Comparison of ENCODE assay signal across 8 cellular contexts in genomic region chr15:90648137-90649070, GRCh38.
A peak's percentile ranks its signal among the peaks of the same experiment; 100 is the strongest.
DNase-seq lines count a peak whose midpoint lies in the region; ATAC-seq and TF ChIP-seq lines count a peak whose summit lies in the region.

No MANE protein-coding gene starts in this region.

- H3K4me1 ChIP-seq in GM23338 (ENCODE audit: insufficient read depth) (no peaks in the 10 kb centered on the region; the same call in 1 of the 2 replicates), body of pancreas (peaks cover 5% of the 10 kb centered on the region), skeletal muscle tissue (ENCODE audit: control insufficient read depth in 3 of 3, insufficient read depth in 3 of 3, low read length in 3 of 3) (peaks cover 4 to 11% (median 8%) of the 10 kb centered on the region in 3 donors)

- H3K9me3 ChIP-seq in body of pancreas (no peaks in the 10 kb centered on the region), skeletal muscle tissue (ENCODE audit: control insufficient read depth in 3 of 3, low read length in 3 of 3) (peaks cover 0 to 4% (median 2%) of the 10 kb centered on the region in 3 donors)

- WGBS in body of pancreas, 2 donors, result 18% methylated on average over 14 of the region's 14 CpGs

- H3K27me3 ChIP-seq in GM23338 (ENCODE audit: insufficient read depth), result no peaks in the 10 kb centered on the region
- H3K27me3 ChIP-seq in body of pancreas, result no peaks in the 10 kb centered on the region
- H3K27me3 ChIP-seq in skeletal muscle tissue (ENCODE audit: control insufficient read depth in 3 of 3, insufficient read depth in 3 of 3, low read length in 3 of 3), result no peaks in the 10 kb centered on the region

- H3K9me2 ChIP-seq in GM23338 (ENCODE audit: insufficient read depth), result no peaks in the 10 kb centered on the region

- no peaks in the 10 kb centered on the region for H4K20me1 ChIP-seq in GM23338 (replicated peaks; ENCODE audit: insufficient read depth)

- peak overlapping the region; percentile 9; the same call in 1 of the 2 replicates for H2AFZ ChIP-seq in GM23338

- H3K36me3 Mint-ChIP-seq in GM23338 (ENCODE audit: low read depth), result no peaks in the 10 kb centered on the region

- no peaks in the 10 kb centered on the region for H3K79me2 ChIP-seq in GM23338 (replicated peaks; ENCODE audit: insufficient read depth)

- peaks cover 19% of the 10 kb centered on the region for H3K4me1 Mint-ChIP-seq in GM23338

- ATAC-seq in GM23338 (peak; percentile 84), body of pancreas (peak; percentile 67), HG03457 (IDR thresholded peaks at IDR 0.05; ENCODE audit: unreplicated experiment) (no peak)

- H3K9ac ChIP-seq in skeletal muscle tissue (ENCODE audit: low read depth in 1 of 3, low read length in 3 of 3), result peak overlapping the region in 2 of 3 donors; percentile 40 to 48

- H3K4me3 ChIP-seq in GM23338, result no peak overlapping the region
- H3K4me3 ChIP-seq in body of pancreas, result no peak overlapping the region
- H3K4me3 ChIP-seq in skeletal muscle tissue (ENCODE audit: low read length in 3 of 3), result no peak overlapping the region

- intact Hi-C loops in body of pancreas (cut with DNase I), result loop anchor here (5.0 kb wide), 1 partner anchor 239 kb away; no protein-coding TSS in a partner anchor

- H3K4me3 Mint-ChIP-seq in GM23338, result no peak overlapping the region

- H3K9me3 Mint-ChIP-seq in GM23338, result no peaks in the 10 kb centered on the region; the same call in 2 of the 3 replicates

- TF ChIP-seq POLR2A in body of pancreas (IDR thresholded peaks at IDR 0.05), result no peak

- H3F3A ChIP-seq in GM23338 (replicated peaks; ENCODE audit: low read depth), result no peaks in the 10 kb centered on the region

- TF ChIP-seq CTCF in GM23338 (conservative IDR thresholded peaks at IDR 0.05; ENCODE audit: low read depth in 2 of 2) (peak; percentile 89 to 95), body of pancreas (IDR thresholded peaks at IDR 0.05) (peak; percentile 77 to 89 (median 87))

- H3K27me3 Mint-ChIP-seq in GM23338 (ENCODE audit: insufficient read depth, low read depth, poor library complexity), result peaks cover 11% of the 10 kb centered on the region

- H3K27ac Mint-ChIP-seq in GM23338, result peak overlapping the region; percentile 20

- H3K27ac ChIP-seq in GM23338 (ENCODE audit: low read depth), result no peak overlapping the region
- peak overlapping the region in 2 of 4 donors; percentile 40 to 61 for H3K27ac ChIP-seq in body of pancreas
- peak overlapping the region; percentile 69 for H3K27ac ChIP-seq in skeletal muscle tissue (ENCODE audit: low read depth, low read length)

- no peak overlapping the region for H3K4me2 ChIP-seq in GM23338

- H3K36me3 ChIP-seq in GM23338 (ENCODE audit: insufficient read depth) (no peaks in the 10 kb centered on the region), body of pancreas (replicated peaks in 1 of 2; ENCODE audit: insufficient read depth in 1 of 2, low read depth in 2 of 2) (no peaks in the 10 kb centered on the region), skeletal muscle tissue (ENCODE audit: control insufficient read depth in 3 of 3, insufficient read depth in 3 of 3, low read length in 3 of 3) (peaks cover 4 to 13% (median 10%) of the 10 kb centered on the region in 3 donors)

- DNase-seq in Daoy (ENCODE audit: low read depth) (peak; percentile 64), GM23338 (ENCODE audit: low spot score) (peak; percentile 89), NCI-H1092 treated with DMSO at 0.1 percent for 48 hours (lab: John Stamatoyannopoulos, UW) (peak; percentile 38), T-helper 9 cell (peak; percentile 33), body of pancreas (peak; percentile 64 to 80 (median 72)), iPS DF 4.7 (ENCODE audit: extremely low read depth, low spot score) (peak; percentile 41)

TF ChIP-seq in GM23338, 12 proteins besides CTCF, POLR2A, EP300 and RAD21 (continues in another document):
- TF ChIP-seq EZH2 (IDR thresholded peaks at IDR 0.05; ENCODE audit: low read depth, unreplicated experiment), result no peak
- TF ChIP-seq, protein P1, sequence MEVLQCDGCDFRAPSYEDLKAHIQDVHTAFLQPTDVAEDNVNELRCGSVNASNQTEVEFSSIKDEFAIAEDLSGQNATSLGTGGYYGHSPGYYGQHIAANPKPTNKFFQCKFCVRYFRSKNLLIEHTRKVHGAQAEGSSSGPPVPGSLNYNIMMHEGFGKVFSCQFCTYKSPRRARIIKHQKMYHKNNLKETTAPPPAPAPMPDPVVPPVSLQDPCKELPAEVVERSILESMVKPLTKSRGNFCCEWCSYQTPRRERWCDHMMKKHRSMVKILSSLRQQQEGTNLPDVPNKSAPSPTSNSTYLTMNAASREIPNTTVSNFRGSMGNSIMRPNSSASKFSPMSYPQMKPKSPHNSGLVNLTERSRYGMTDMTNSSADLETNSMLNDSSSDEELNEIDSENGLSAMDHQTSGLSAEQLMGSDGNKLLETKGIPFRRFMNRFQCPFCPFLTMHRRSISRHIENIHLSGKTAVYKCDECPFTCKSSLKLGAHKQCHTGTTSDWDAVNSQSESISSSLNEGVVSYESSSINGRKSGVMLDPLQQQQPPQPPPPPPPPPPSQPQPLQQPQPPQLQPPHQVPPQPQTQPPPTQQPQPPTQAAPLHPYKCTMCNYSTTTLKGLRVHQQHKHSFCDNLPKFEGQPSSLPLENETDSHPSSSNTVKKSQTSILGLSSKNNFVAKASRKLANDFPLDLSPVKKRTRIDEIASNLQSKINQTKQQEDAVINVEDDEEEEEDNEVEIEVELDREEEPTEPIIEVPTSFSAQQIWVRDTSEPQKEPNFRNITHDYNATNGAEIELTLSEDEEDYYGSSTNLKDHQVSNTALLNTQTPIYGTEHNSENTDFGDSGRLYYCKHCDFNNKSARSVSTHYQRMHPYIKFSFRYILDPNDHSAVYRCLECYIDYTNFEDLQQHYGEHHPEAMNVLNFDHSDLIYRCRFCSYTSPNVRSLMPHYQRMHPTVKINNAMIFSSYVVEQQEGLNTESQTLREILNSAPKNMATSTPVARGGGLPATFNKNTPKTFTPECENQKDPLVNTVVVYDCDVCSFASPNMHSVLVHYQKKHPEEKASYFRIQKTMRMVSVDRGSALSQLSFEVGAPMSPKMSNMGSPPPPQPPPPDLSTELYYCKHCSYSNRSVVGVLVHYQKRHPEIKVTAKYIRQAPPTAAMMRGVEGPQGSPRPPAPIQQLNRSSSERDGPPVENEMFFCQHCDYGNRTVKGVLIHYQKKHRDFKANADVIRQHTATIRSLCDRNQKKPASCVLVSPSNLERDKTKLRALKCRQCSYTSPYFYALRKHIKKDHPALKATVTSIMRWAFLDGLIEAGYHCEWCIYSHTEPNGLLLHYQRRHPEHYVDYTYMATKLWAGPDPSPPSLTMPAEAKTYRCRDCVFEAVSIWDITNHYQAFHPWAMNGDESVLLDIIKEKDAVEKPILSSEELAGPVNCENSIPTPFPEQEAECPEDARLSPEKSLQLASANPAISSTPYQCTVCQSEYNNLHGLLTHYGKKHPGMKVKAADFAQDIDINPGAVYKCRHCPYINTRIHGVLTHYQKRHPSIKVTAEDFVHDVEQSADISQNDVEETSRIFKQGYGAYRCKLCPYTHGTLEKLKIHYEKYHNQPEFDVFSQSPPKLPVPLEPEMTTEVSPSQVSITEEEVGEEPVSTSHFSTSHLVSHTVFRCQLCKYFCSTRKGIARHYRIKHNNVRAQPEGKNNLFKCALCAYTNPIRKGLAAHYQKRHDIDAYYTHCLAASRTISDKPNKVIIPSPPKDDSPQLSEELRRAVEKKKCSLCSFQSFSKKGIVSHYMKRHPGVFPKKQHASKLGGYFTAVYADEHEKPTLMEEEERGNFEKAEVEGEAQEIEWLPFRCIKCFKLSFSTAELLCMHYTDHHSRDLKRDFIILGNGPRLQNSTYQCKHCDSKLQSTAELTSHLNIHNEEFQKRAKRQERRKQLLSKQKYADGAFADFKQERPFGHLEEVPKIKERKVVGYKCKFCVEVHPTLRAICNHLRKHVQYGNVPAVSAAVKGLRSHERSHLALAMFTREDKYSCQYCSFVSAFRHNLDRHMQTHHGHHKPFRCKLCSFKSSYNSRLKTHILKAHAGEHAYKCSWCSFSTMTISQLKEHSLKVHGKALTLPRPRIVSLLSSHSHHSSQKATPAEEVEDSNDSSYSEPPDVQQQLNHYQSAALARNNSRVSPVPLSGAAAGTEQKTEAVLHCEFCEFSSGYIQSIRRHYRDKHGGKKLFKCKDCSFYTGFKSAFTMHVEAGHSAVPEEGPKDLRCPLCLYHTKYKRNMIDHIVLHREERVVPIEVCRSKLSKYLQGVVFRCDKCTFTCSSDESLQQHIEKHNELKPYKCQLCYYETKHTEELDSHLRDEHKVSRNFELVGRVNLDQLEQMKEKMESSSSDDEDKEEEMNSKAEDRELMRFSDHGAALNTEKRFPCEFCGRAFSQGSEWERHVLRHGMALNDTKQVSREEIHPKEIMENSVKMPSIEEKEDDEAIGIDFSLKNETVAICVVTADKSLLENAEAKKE (CRISPR knock-in tag; IDR thresholded peaks at IDR 0.05), result no peak
- TF ChIP-seq ETS1 (IDR thresholded peaks at IDR 0.05), result no peak
- no peak for TF ChIP-seq ZNF331 (CRISPR knock-in tag; IDR thresholded peaks at IDR 0.05; ENCODE audit: low read depth)
- TF ChIP-seq CREB1 (CRISPR knock-in tag; IDR thresholded peaks at IDR 0.05; ENCODE audit: low read depth), result no peak

Comparison
In these comparisons a context has a peak if more than half of its experiments do, and no peak if none do; other contexts are left out.
1. DNase-seq: peak in every context shown above with its lines; median percentile 89 in GM23338; 72 in body of pancreas; 64 in Daoy; 41 in iPS DF 4.7; 38 in NCI-H1092 treated with DMSO at 0.1 percent for 48 hours; 33 in T-helper 9 cell.